ENCODE assay signal across 8 cellular contexts in genomic region chr1:8211620-8212442, GRCh38.
A peak's percentile ranks its signal among the peaks of the same experiment; 100 is the strongest.
DNase-seq lines count a peak whose midpoint lies in the region; ATAC-seq lines count a peak whose summit lies in the region.

No MANE protein-coding gene starts in this region.

- peak; percentile 2 for DNase-seq in NCI-H748 (lab: John Stamatoyannopoulos, UW; ENCODE audit: unreplicated experiment)
- no peak for DNase-seq in NCI-H748 treated with DMSO at 0.1 percent for 48 hours (lab: John Stamatoyannopoulos, UW)
- peak; percentile 83 for DNase-seq in T1000 (lab: John Stamatoyannopoulos, UW)
- DNase-seq in Right ventricle myocardium superior, result peak; percentile 55
- DNase-seq in activated effector memory CD4-positive, alpha-beta T cell treated with Interleukin-2 at 50 U/mL for 16 hours, result no peak
- no peak for DNase-seq in NCI-H2029 (lab: John Stamatoyannopoulos, UW)
- no peak for DNase-seq in activated CD4-positive, alpha-beta T cell treated with anti-CD3 and anti-CD28 coated beads, Interleukin-2, amount 50 U/mL, for 4 hours

- H3K27me3 Mint-ChIP-seq in stimulated activated naive CD8-positive, alpha-beta T cell treated with anti-CD3 and anti-CD28 coated beads, Interleukin-15, Interleukin-2, amounts not matched to agents 100 ng/mL and 50 ng/mL, for 24 hours, result peaks cover 58% of the 10 kb centered on the region

- peak; percentile 65 for ATAC-seq in Right ventricle myocardium superior (ENCODE audit: poor library complexity)

- H3K36me3 Mint-ChIP-seq in stimulated activated naive CD8-positive, alpha-beta T cell treated with anti-CD3 and anti-CD28 coated beads, Interleukin-15, Interleukin-2, amounts not matched to agents 100 ng/mL and 50 ng/mL, for 24 hours (ENCODE audit: low read depth), result no peaks in the 10 kb centered on the region

- intact Hi-C loops in Right ventricle myocardium superior (cut with DNase I), result no loop called here

- peak overlapping the region; percentile 32 for H3K27ac Mint-ChIP-seq in stimulated activated naive CD8-positive, alpha-beta T cell treated with anti-CD3 and anti-CD28 coated beads, Interleukin-15, Interleukin-2, amounts not matched to agents 100 ng/mL and 50 ng/mL, for 24 hours

- H3K4me1 Mint-ChIP-seq in stimulated activated naive CD8-positive, alpha-beta T cell treated with anti-CD3 and anti-CD28 coated beads, Interleukin-15, Interleukin-2, amounts not matched to agents 100 ng/mL and 50 ng/mL, for 24 hours (ENCODE audit: low read depth), result peaks cover 16% of the 10 kb centered on the region

- no peaks in the 10 kb centered on the region for H3K9me3 Mint-ChIP-seq in stimulated activated naive CD8-positive, alpha-beta T cell treated with anti-CD3 and anti-CD28 coated beads, Interleukin-15, Interleukin-2, amounts not matched to agents 100 ng/mL and 50 ng/mL, for 24 hours

- H3K4me3 Mint-ChIP-seq in stimulated activated naive CD8-positive, alpha-beta T cell treated with anti-CD3 and anti-CD28 coated beads, Interleukin-15, Interleukin-2, amounts not matched to agents 100 ng/mL and 50 ng/mL, for 24 hours, result no peak overlapping the region

Comparison
In these comparisons a context has a peak if more than half of its experiments do, and no peak if none do; other contexts are left out.
1. DNase-seq: peak in NCI-H748 (single experiment), T1000 (single experiment) and Right ventricle myocardium superior (single experiment); none in NCI-H748 treated with DMSO at 0.1 percent for 48 hours (single experiment), activated effector memory CD4-positive, alpha-beta T cell treated with Interleukin-2 at 50 U/mL for 16 hours (single experiment), NCI-H2029 (single experiment) and activated CD4-positive, alpha-beta T cell treated with anti-CD3 and anti-CD28 coated beads, Interleukin-2, amount 50 U/mL, for 4 hours (0 of 2).